ENCODE assay signal across 8 cellular contexts in genomic region chr15:66388057-66388363, GRCh38. TPM values are rescaled to one million over a fixed set of nuclear protein-coding genes. Genes with fewer than 3 reads are reported as not detected.
DNase-seq lines count a peak whose midpoint lies in the region; ATAC-seq and TF ChIP-seq lines count a peak whose summit lies in the region.

No MANE protein-coding gene starts in this region.

- peak overlapping the region; percentile 91 for H3K4me3 Mint-ChIP-seq in activated T-cell treated with anti-CD3 and anti-CD28 coated beads, Interleukin-2, amount 50 U/mL, for 4 hours

- H3K4me1 ChIP-seq in adrenal gland (replicated peaks in 1 of 2) (peaks cover 8 to 21% of the 10 kb centered on the region in 2 donors), liver (ENCODE audit: control insufficient read depth in 4 of 4, insufficient read depth in 4 of 4, low read length in 3 of 4) (peaks cover 10 to 25% (median 16%) of the 10 kb centered on the region in 4 donors), tibial nerve (peaks cover 0 to 47% (median 23%) of the 10 kb centered on the region in 4 donors)

- peaks cover 10% of the 10 kb centered on the region for H3K36me3 Mint-ChIP-seq in activated T-cell treated with anti-CD3 and anti-CD28 coated beads, Interleukin-2, amount 50 U/mL, for 4 hours (ENCODE audit: insufficient read depth)

- H3K27me3 ChIP-seq in adrenal gland, result no peaks in the 10 kb centered on the region
- no peaks in the 10 kb centered on the region for H3K27me3 ChIP-seq in liver (ENCODE audit: control insufficient read depth in 4 of 4, insufficient read depth in 4 of 4, low read length in 3 of 4)
- no peaks in the 10 kb centered on the region for H3K27me3 ChIP-seq in tibial nerve

- TF ChIP-seq CTCF in adrenal gland (IDR thresholded peaks at IDR 0.05) (no peak), liver (IDR thresholded peaks at IDR 0.05; ENCODE audit: low read depth, low read length, missing input control) (no peak), tibial nerve (IDR thresholded peaks at IDR 0.05) (no peak)

- H3K9me3 ChIP-seq in adrenal gland (replicated peaks in 1 of 3) (no peaks in the 10 kb centered on the region), liver (ENCODE audit: control insufficient read depth in 4 of 4, low read length in 3 of 4) (no peaks in the 10 kb centered on the region), tibial nerve (no peaks in the 10 kb centered on the region)

- H3K4me3 ChIP-seq in adrenal gland (peak overlapping the region in 3 of 4 donors; percentile 3 to 93 (median 68)), liver (ENCODE audit: low read depth in 1 of 3, low read length in 3 of 3) (peak overlapping the region; percentile 62 to 98 (median 82)), tibial nerve (peak overlapping the region; percentile 80 to 96 (median 92))

- intact Hi-C loops in adrenal gland (cut with DNase I), result loop anchor here (5.0 kb wide), 1 partner anchor 109 kb away; the partner anchor contains the start of gene SNAPC5 (in 2 of the 2)

- TF ChIP-seq POLR2A in adrenal gland (IDR thresholded peaks at IDR 0.05), result no peak
- no peak for TF ChIP-seq POLR2A in tibial nerve (IDR thresholded peaks at IDR 0.05)

- peak overlapping the region in 1 of 5 donors; percentile 94 for H3K27ac ChIP-seq in adrenal gland
- H3K27ac ChIP-seq in liver (ENCODE audit: low read depth in 1 of 2, low read length in 2 of 2), result peak overlapping the region; percentile 69 to 90
- peak overlapping the region in 2 of 4 donors; percentile 93 for H3K27ac ChIP-seq in tibial nerve

- no peak for TF ChIP-seq EP300 in tibial nerve (IDR thresholded peaks at IDR 0.05)

- peak overlapping the region; percentile 34 to 91 for H3K9ac ChIP-seq in liver (ENCODE audit: low read depth in 1 of 2, low read length in 2 of 2)

- ATAC-seq in activated T-cell treated with anti-CD3 and anti-CD28 coated beads, Interleukin-2, amount 50 U/mL, for 4 hours, result no peak
- ATAC-seq in HG03045 (IDR thresholded peaks at IDR 0.05; ENCODE audit: unreplicated experiment), result no peak
- ATAC-seq in HG03378 (IDR thresholded peaks at IDR 0.05; ENCODE audit: unreplicated experiment), result no peak

- no peak for TF ChIP-seq RAD21 in liver (IDR thresholded peaks at IDR 0.05)

- no peak for DNase-seq in activated T-cell treated with anti-CD3 and anti-CD28 coated beads, Interleukin-2, amount 50 U/mL, for 4 hours
- DNase-seq in activated T-cell treated with anti-CD3 and anti-CD28 coated beads, Interleukin-2, amount 50 U/mL, for 1 hour, result no peak
- DNase-seq in adrenal gland, result no peak
- no peak for DNase-seq in tibial nerve (ENCODE audit: low spot score in 2 of 2)
- no peak for DNase-seq in activated CD4-positive, CD25-positive, alpha-beta regulatory T cell treated with anti-CD3 and anti-CD28 coated beads, Interleukin-2, amount 50 U/mL, for 72 hours

- no peaks in the 10 kb centered on the region for H3K27me3 Mint-ChIP-seq in activated T-cell treated with anti-CD3 and anti-CD28 coated beads, Interleukin-2, amount 50 U/mL, for 4 hours (ENCODE audit: low read depth)

- WGBS in adrenal gland, 4 donors, result 23 to 29% (median 28%) methylated on average over 3 of the region's 3 CpGs
- WGBS in liver, result 22% methylated on average over 3 of the region's 3 CpGs
- 11 to 14% methylated on average over 3 of the region's 3 CpGs for WGBS in tibial nerve, 2 donors

- H3K4me1 Mint-ChIP-seq in activated T-cell treated with anti-CD3 and anti-CD28 coated beads, Interleukin-2, amount 50 U/mL, for 4 hours (ENCODE audit: low read depth), result peaks cover 60% of the 10 kb centered on the region

- no peaks in the 10 kb centered on the region for H3K36me3 ChIP-seq in adrenal gland (replicated peaks in 1 of 2)
- peaks cover 0 to 3% (median under 1%) of the 10 kb centered on the region in 4 donors for H3K36me3 ChIP-seq in liver (ENCODE audit: control insufficient read depth in 4 of 4, insufficient read depth in 3 of 4, low read depth in 1 of 4, low read length in 3 of 4)
- H3K36me3 ChIP-seq in tibial nerve, result no peaks in the 10 kb centered on the region

- no peaks in the 10 kb centered on the region for H3K9me3 Mint-ChIP-seq in activated T-cell treated with anti-CD3 and anti-CD28 coated beads, Interleukin-2, amount 50 U/mL, for 4 hours

TF ChIP-seq in liver, 16 proteins besides CTCF, POLR2A, EP300 and RAD21:
- TF ChIP-seq ATF3 (IDR thresholded peaks at IDR 0.05), result no peak
- no peak for TF ChIP-seq FOXA2 (IDR thresholded peaks at IDR 0.05)
- TF ChIP-seq HNF4A (conservative IDR thresholded peaks at IDR 0.05), result no peak
- TF ChIP-seq NR2F2 (IDR thresholded peaks at IDR 0.05), result no peak
- no peak for TF ChIP-seq MAX (IDR thresholded peaks at IDR 0.05)
- TF ChIP-seq GABPA (IDR thresholded peaks at IDR 0.05 in 1 of 2, conservative IDR thresholded peaks at IDR 0.05 in 1 of 2), result no peak
- TF ChIP-seq SP1 (IDR thresholded peaks at IDR 0.05), result no peak
- TF ChIP-seq RXRA (IDR thresholded peaks at IDR 0.05), result no peak
- no peak for TF ChIP-seq ZBTB33 (IDR thresholded peaks at IDR 0.05)
- no peak for TF ChIP-seq JUND (IDR thresholded peaks at IDR 0.05)
TF ChIP-seq in liver: peak in this region for 0.

RNA-seq across cellular contexts. Expression of gene MAP2K1, which starts 1.3 kb away (rescaled TPM):
- total RNA-seq in activated T-cell treated with anti-CD3 and anti-CD28 coated beads, Interleukin-2, amount 50 U/mL, for 4 hours, result 10 to 100 TPM; 71.8 to 77.6 (median 75.3) TPM
- 10 to 100 TPM; 39.5 to 60.0 (median 46.9) TPM for total RNA-seq in adrenal gland
- polyA plus RNA-seq in adrenal gland, result 10 to 100 TPM; 14.0 to 49.3 (median 14.3) TPM
- 10 to 100 TPM; 14.3 to 24.6 TPM for total RNA-seq in liver
- 10 to 100 TPM; 24.1 to 30.2 TPM for polyA plus RNA-seq in liver
- total RNA-seq in tibial nerve, result 10 to 100 TPM; 30.2 to 64.8 (median 41.4) TPM

RNA-seq across cellular contexts. Expression of gene TIPIN, which starts 31.5 kb away (rescaled TPM):
- total RNA-seq in activated T-cell treated with anti-CD3 and anti-CD28 coated beads, Interleukin-2, amount 50 U/mL, for 4 hours, result 10 to 100 TPM; 63.8 to 79.6 (median 69.3) TPM
- total RNA-seq in adrenal gland, result 1 to 10 TPM; 1.3 to 8.5 (median 6.5) TPM
- 10 to 100 TPM in 1 of 3 donors, 1 to 10 TPM in 2; 3.4 to 12.0 (median 4.9) TPM for polyA plus RNA-seq in adrenal gland
- 1 to 10 TPM; 2.4 to 5.9 TPM for total RNA-seq in liver
- 1 to 10 TPM; 2.2 to 2.7 TPM for polyA plus RNA-seq in liver
- total RNA-seq in tibial nerve, result 10 to 100 TPM in 1 of 4 donors, 1 to 10 TPM in 3; 5.4 to 17.5 (median 6.4) TPM
